15 cellular contexts compared by ENCODE assay signal in the genomic region with DNA sequence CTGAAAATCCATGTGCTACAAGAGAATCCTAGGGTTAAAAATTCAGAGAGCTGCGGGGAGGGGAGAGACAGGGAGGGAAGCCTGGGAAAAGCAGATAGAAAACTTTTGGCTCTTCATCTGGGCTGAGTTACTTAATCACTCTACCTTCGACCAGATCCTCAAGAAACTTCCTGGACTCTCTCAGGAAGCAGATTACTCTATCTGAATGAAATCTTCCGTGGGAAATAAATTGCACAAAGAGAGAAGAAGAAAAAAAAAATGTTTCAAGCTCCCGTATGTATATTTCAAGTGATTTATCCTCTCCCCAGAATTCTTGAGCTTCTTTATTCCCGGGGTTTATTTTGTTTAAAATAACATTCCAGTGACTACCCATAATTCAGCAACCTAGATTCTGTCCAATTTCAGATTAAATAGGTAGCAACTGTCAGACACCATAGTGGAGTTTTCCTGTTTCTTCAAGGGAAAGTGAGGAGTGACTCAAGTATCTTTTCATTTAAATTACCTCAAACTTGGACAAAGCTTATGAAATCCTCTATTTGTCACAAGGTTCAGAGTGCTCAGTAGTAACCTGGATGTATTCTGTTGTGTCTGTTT.
DNase-seq lines count a peak whose midpoint lies in the region; ATAC-seq, FAIRE-seq and TF ChIP-seq lines count a peak whose summit lies in the region.
"Had no signal": no experiment of that assay in that cellular context is flagged by ENCODE, and none has a peak within 500 bp of the region (broad histone marks: within the 10 kb centered on the region; RNA-seq: fewer than 3 reads in every experiment).

No MANE protein-coding gene starts in this region.

- H3K4me2 ChIP-seq in K562 (ENCODE audit: insufficient read depth, low read length) (no peak overlapping the region), hepatocyte (peak overlapping the region; percentile 51), skeletal muscle satellite cell (ENCODE audit: low read length) (peak overlapping the region; percentile 74)

- no peak for TF ChIP-seq EP300 in K562 (IDR thresholded peaks at IDR 0.05; ENCODE audit: low read length)

- no TSS peak for BruUV-seq in K562 (replicated peaks; lab: Mats Ljungman, UMichigan)

- no peaks in the 10 kb centered on the region for H3K36me3 Mint-ChIP-seq in naive thymus-derived CD4-positive, alpha-beta T cell

- H3K9me3 ChIP-seq in K562 (replicated peaks; ENCODE audit: control insufficient read depth, insufficient read depth, low read depth, low read length) (no peaks in the 10 kb centered on the region), hepatocyte (ENCODE audit: low read depth) (no peaks in the 10 kb centered on the region), skeletal muscle satellite cell (replicated peaks; ENCODE audit: low read length) (no peaks in the 10 kb centered on the region)
- H3K9me3 ChIP-seq in naive thymus-derived CD4-positive, alpha-beta T cell (ENCODE audit: control insufficient read depth in 2 of 3, low read length in 3 of 3) = no peaks in the 10 kb centered on the region

- H3K36me3 ChIP-seq in K562 (ENCODE audit: control insufficient read depth, insufficient read depth, low read length) (no peaks in the 10 kb centered on the region), hepatocyte (replicated peaks; ENCODE audit: insufficient read depth, low read depth) (no peaks in the 10 kb centered on the region), skeletal muscle satellite cell (ENCODE audit: insufficient read depth, low read length) (no peaks in the 10 kb centered on the region)
- no peaks in the 10 kb centered on the region for H3K36me3 ChIP-seq in naive thymus-derived CD4-positive, alpha-beta T cell (ENCODE audit: control insufficient read depth in 2 of 3, insufficient read depth in 3 of 3, low read length in 3 of 3)

- no peak overlapping the region for H3K4me3 Mint-ChIP-seq in naive thymus-derived CD4-positive, alpha-beta T cell
- H3K4me3 Mint-ChIP-seq: activated T-cell treated with anti-CD3 and anti-CD28 coated beads, Interleukin-2, amount 50 U/mL, for 4 hours; dendritic cell treated with granulocyte-macrophage colony-stimulating factor and Interleukin-4, amounts not matched to agents 40 ng/mL and 50 ng/mL, for 4 days; T-helper 17 cell had no signal

- H3K9me2 ChIP-seq in hepatocyte (replicated peaks; ENCODE audit: insufficient read depth) = no peaks in the 10 kb centered on the region

- H3K9ac ChIP-seq in K562 (ENCODE audit: insufficient read depth in 1 of 2, low read depth in 2 of 2, low read length in 2 of 2) = no peak overlapping the region
- H3K9ac ChIP-seq in skeletal muscle satellite cell (ENCODE audit: low read depth, low read length) = peak overlapping the region; percentile 57

- no peaks in the 10 kb centered on the region for H4K20me1 ChIP-seq in K562 (replicated peaks; ENCODE audit: control insufficient read depth, insufficient read depth, low read length)
- H4K20me1 ChIP-seq in hepatocyte (ENCODE audit: insufficient read depth, poor library complexity, severe bottlenecking) = no peaks in the 10 kb centered on the region

- H3K27ac Mint-ChIP-seq in naive thymus-derived CD4-positive, alpha-beta T cell = no peak overlapping the region
- H3K27ac Mint-ChIP-seq: dendritic cell treated with granulocyte-macrophage colony-stimulating factor and Interleukin-4, amounts not matched to agents 40 ng/mL and 50 ng/mL, for 4 days; progenitor cell of endocrine pancreas; T-helper 17 cell had no signal

- DNase-seq in GM04504 (ENCODE audit: low read depth) (peak; percentile 27), K562 (ENCODE audit: extremely low read depth in 1 of 4, low spot score in 3 of 4) (no peak), hepatocyte (ENCODE audit: low spot score) (peak; percentile 34)
- DNase-seq in stimulated activated CD4-positive, alpha-beta T cell treated with anti-CD3 and anti-CD28 coated beads, Interleukin-4, amount 100 ng/mL, for 24 hours = no peak
- DNase-seq in naive thymus-derived CD4-positive, alpha-beta T cell = no peak
- DNase-seq: activated T-cell treated with anti-CD3 and anti-CD28 coated beads, Interleukin-2, amount 50 U/mL, for 4 hours; MM.1S; NCI-H526; T-helper 17 cell had no signal

- H3K27ac ChIP-seq in K562 (ENCODE audit: extremely low read depth, low read depth, low read length) (no peak overlapping the region), hepatocyte (peak overlapping the region; percentile 82)
- H3K27ac ChIP-seq in naive thymus-derived CD4-positive, alpha-beta T cell (ENCODE audit: low read depth, low read length) = no peak overlapping the region

- TF ChIP-seq POLR2A in K562 (conservative IDR thresholded peaks at IDR 0.05) = no peak

- TF ChIP-seq RAD21 in K562 (CRISPR knock-in tag; conservative IDR thresholded peaks at IDR 0.05 in 1 of 2, IDR thresholded peaks at IDR 0.05 in 1 of 2) = no peak

- intact Hi-C loops in K562 (cut with micrococcal nuclease) = no loop called here
- intact Hi-C loops in naive thymus-derived CD4-positive, alpha-beta T cell (cut with micrococcal nuclease) = no loop called here

- no peak for FAIRE-seq in K562 (lab: Jason Lieb, UNC)
- FAIRE-seq: GM12892 had no signal

- H3K27me3 Mint-ChIP-seq in naive thymus-derived CD4-positive, alpha-beta T cell = peaks cover 0 to 16% (median 7%) of the 10 kb centered on the region in 5 donors
- H3K27me3 Mint-ChIP-seq: dendritic cell treated with granulocyte-macrophage colony-stimulating factor and Interleukin-4, amounts not matched to agents 40 ng/mL and 50 ng/mL, for 4 days; progenitor cell of endocrine pancreas had no signal

- no peak for TF ChIP-seq CTCF in K562 (IDR thresholded peaks at IDR 0.05 in 2 of 3, conservative IDR thresholded peaks at IDR 0.05 in 1 of 3; ENCODE audit: insufficient read depth in 2 of 3, low read depth in 1 of 3, low read length in 3 of 3)
- no peak for TF ChIP-seq CTCF in hepatocyte (IDR thresholded peaks at IDR 0.05; ENCODE audit: poor library complexity)

- POLR2A ChIA-PET in K562 (lab: Yijun Ruan, JAX) = no interaction called here
- POLR2A ChIA-PET in naive thymus-derived CD4-positive, alpha-beta T cell (lab: Charles Lee) = interaction anchor here (0.6 kb wide), 1 partner anchor 378 kb away, joined by 7 read pairs; no protein-coding TSS in a partner anchor

- 0 out of 2 replicates have a peak overlapping the region, but pooled peaks have one; percentile 19 for H2AFZ ChIP-seq in K562 (ENCODE audit: low read depth, low read length)
- peak overlapping the region; percentile 24 for H2AFZ ChIP-seq in hepatocyte

- H3K79me2 ChIP-seq in K562 (ENCODE audit: control insufficient read depth, insufficient read depth, low read length) (no peaks in the 10 kb centered on the region), hepatocyte (no peaks in the 10 kb centered on the region)

- in situ Hi-C loops in K562 (cut with MboI) = no loop called here

- ATAC-seq in K562 (no peak), GM21576 (IDR thresholded peaks at IDR 0.05; ENCODE audit: unreplicated experiment) (no peak), HG03139 (IDR thresholded peaks at IDR 0.05; ENCODE audit: unreplicated experiment) (no peak)
- no peak for ATAC-seq in naive thymus-derived CD4-positive, alpha-beta T cell
- ATAC-seq: activated T-cell treated with anti-CD3 and anti-CD28 coated beads, Interleukin-2, amount 50 U/mL, for 4 hours; T-helper 17 cell had no signal

- no peaks in the 10 kb centered on the region for H3K4me1 Mint-ChIP-seq in naive thymus-derived CD4-positive, alpha-beta T cell
- H3K4me1 Mint-ChIP-seq: T-helper 17 cell had no signal

- no peaks in the 10 kb centered on the region for H3K9me1 ChIP-seq in K562 (ENCODE audit: control insufficient read depth, insufficient read depth, low read length)

- H3K4me1 ChIP-seq in K562 (replicated peaks in 1 of 2; ENCODE audit: control insufficient read depth in 2 of 2, insufficient read depth in 2 of 2, low read length in 2 of 2) (no peaks in the 10 kb centered on the region), hepatocyte (ENCODE audit: insufficient read depth) (peaks cover 12% of the 10 kb centered on the region), skeletal muscle satellite cell (ENCODE audit: control insufficient read depth, insufficient read depth, low read length) (peaks cover 21% of the 10 kb centered on the region)
- no peaks in the 10 kb centered on the region for H3K4me1 ChIP-seq in naive thymus-derived CD4-positive, alpha-beta T cell (ENCODE audit: control insufficient read depth in 2 of 2, insufficient read depth in 2 of 2, low read length in 2 of 2)

- H3K4me3 ChIP-seq in K562 (no peak overlapping the region), hepatocyte (no peak overlapping the region), skeletal muscle satellite cell (ENCODE audit: low read length) (peak overlapping the region; percentile 52)
- H3K4me3 ChIP-seq in naive thymus-derived CD4-positive, alpha-beta T cell (ENCODE audit: low read length) = no peak overlapping the region

- WGBS in K562 (ENCODE audit: insufficient coverage, low coverage, missing lambda C conversion rate) = 0% methylated on average over 4 of the region's 5 CpGs
- WGBS in hepatocyte (ENCODE audit: low lambda C conversion rate, missing lambda C conversion rate) = 21% methylated on average over 5 of the region's 5 CpGs

- H3K9me3 Mint-ChIP-seq in naive thymus-derived CD4-positive, alpha-beta T cell = peaks cover 0 to 12% (median 4%) of the 10 kb centered on the region in 11 donors
- H3K9me3 Mint-ChIP-seq: activated T-cell treated with anti-CD3 and anti-CD28 coated beads, Interleukin-2, amount 50 U/mL, for 4 hours; dendritic cell treated with granulocyte-macrophage colony-stimulating factor and Interleukin-4, amounts not matched to agents 40 ng/mL and 50 ng/mL, for 4 days had no signal

- H3K27me3 ChIP-seq in K562 (ENCODE audit: control insufficient read depth in 2 of 2, insufficient read depth in 2 of 2, low read length in 2 of 2) = 0 out of 5 replicates have a peak, but pooled peaks cover 0 to 5% of the 10 kb centered on the region in 2 experiments
- no peaks in the 10 kb centered on the region for H3K27me3 ChIP-seq in hepatocyte
- H3K27me3 ChIP-seq in skeletal muscle satellite cell (ENCODE audit: control insufficient read depth, insufficient read depth, low read length) = no peaks in the 10 kb centered on the region
- no peaks in the 10 kb centered on the region for H3K27me3 ChIP-seq in naive thymus-derived CD4-positive, alpha-beta T cell (ENCODE audit: control insufficient read depth in 2 of 2, insufficient read depth in 2 of 2, low read length in 2 of 2)

- CTCF ChIA-PET in K562 (lab: Yijun Ruan, JAX; ENCODE audit: low intra/inter-chr PET ratio) = no interaction called here
- CTCF ChIA-PET in naive thymus-derived CD4-positive, alpha-beta T cell (lab: Charles Lee) = no interaction called here

TF ChIP-seq in K562, 482 proteins besides CTCF, POLR2A, EP300 and RAD21 (continues in another document):
- TF ChIP-seq SMARCE1 (IDR thresholded peaks at IDR 0.05) (no peak), RCOR1 (IDR thresholded peaks at IDR 0.05; ENCODE audit: borderline replicate concordance in 1 of 2, low read depth in 2 of 2, low read length in 2 of 2) (no peak), PRMT5 (CRISPR knock-in tag; IDR thresholded peaks at IDR 0.05) (no peak), ZNF444 (CRISPR knock-in tag; IDR thresholded peaks at IDR 0.05) (no peak)

Comparison
In these comparisons a context has a peak if more than half of its experiments do, and no peak if none do; other contexts are left out.
1. DNase-seq: peak in GM04504 (single experiment) and hepatocyte (single experiment); none in K562 (0 of 4), stimulated activated CD4-positive, alpha-beta T cell treated with anti-CD3 and anti-CD28 coated beads, Interleukin-4, amount 100 ng/mL, for 24 hours (single experiment) and naive thymus-derived CD4-positive, alpha-beta T cell (0 of 9).